11 cellular contexts compared by ENCODE assay signal in genomic region chr12:109981311-109981710, GRCh38. TPM values are rescaled to one million over a fixed set of nuclear protein-coding genes. Genes with fewer than 3 reads are reported as not detected.
A peak's percentile ranks its signal among the peaks of the same experiment; 100 is the strongest.
DNase-seq lines count a peak whose midpoint lies in the region; ATAC-seq and TF ChIP-seq lines count a peak whose summit lies in the region.
"Had no signal": no experiment of that assay in that cellular context is flagged by ENCODE, and none has a peak within 500 bp of the region (broad histone marks: within the 10 kb centered on the region; RNA-seq: fewer than 3 reads in every experiment).

No MANE protein-coding gene starts in this region.

- peaks cover 52% of the 10 kb centered on the region for H3K4me1 Mint-ChIP-seq in T-helper 1 cell treated with Interleukin-12 subunit alpha and Interleukin-12 subunit beta and Interleukin-4 antibody, amounts not matched to agents 30 μg/mL and 1 μg/mL, for 36 hours (ENCODE audit: low read depth)
- peaks cover 60% of the 10 kb centered on the region for H3K4me1 Mint-ChIP-seq in activated CD4-positive, alpha-beta memory T cell treated with anti-CD3 and anti-CD28 coated beads for 36 hours (ENCODE audit: low read depth)
- no peaks in the 10 kb centered on the region for H3K4me1 Mint-ChIP-seq in type B pancreatic cell (ENCODE audit: unreplicated experiment)

- ATAC-seq in activated naive CD4-positive, alpha-beta T cell treated with anti-CD3 and anti-CD28 coated beads, Interleukin-2, amount 50 U/mL, for 72 hours: peak; percentile 93 to 96
- no peak for ATAC-seq in HG03442 (IDR thresholded peaks at IDR 0.05; ENCODE audit: unreplicated experiment)
- ATAC-seq: sciatic nerve had no signal

- H3K36me3 Mint-ChIP-seq in T-helper 1 cell treated with Interleukin-12 subunit alpha and Interleukin-12 subunit beta and Interleukin-4 antibody, amounts not matched to agents 30 μg/mL and 1 μg/mL, for 36 hours (ENCODE audit: low read depth): peaks cover 65% of the 10 kb centered on the region
- H3K36me3 Mint-ChIP-seq in activated CD4-positive, alpha-beta memory T cell treated with anti-CD3 and anti-CD28 coated beads for 36 hours: peaks cover 61% of the 10 kb centered on the region
- H3K36me3 Mint-ChIP-seq in activated naive CD4-positive, alpha-beta T cell treated with anti-CD3 and anti-CD28 coated beads, Interleukin-2, amount 50 U/mL, for 72 hours: peaks cover 39 to 82% of the 10 kb centered on the region in 2 donors
- peaks cover 42% of the 10 kb centered on the region for H3K36me3 Mint-ChIP-seq in type B pancreatic cell

- H3K27me3 Mint-ChIP-seq in T-helper 1 cell treated with Interleukin-12 subunit alpha and Interleukin-12 subunit beta and Interleukin-4 antibody, amounts not matched to agents 30 μg/mL and 1 μg/mL, for 36 hours (ENCODE audit: low read depth): no peaks in the 10 kb centered on the region
- H3K27me3 Mint-ChIP-seq in activated CD4-positive, alpha-beta memory T cell treated with anti-CD3 and anti-CD28 coated beads for 36 hours: no peaks in the 10 kb centered on the region
- no peaks in the 10 kb centered on the region for H3K27me3 Mint-ChIP-seq in type B pancreatic cell

- peak; percentile 85 for DNase-seq in activated CD4-positive, alpha-beta memory T cell treated with anti-CD3 and anti-CD28 coated beads for 36 hours
- DNase-seq in activated naive CD4-positive, alpha-beta T cell treated with anti-CD3 and anti-CD28 coated beads, Interleukin-2, amount 50 U/mL, for 72 hours (ENCODE audit: low spot score in 2 of 2): peak; percentile 58 to 74
- peak; percentile 42 to 57 for DNase-seq in stimulated activated CD4-positive, alpha-beta T cell treated with anti-CD3 and anti-CD28 coated beads, Interleukin-2, amount 100 ng/mL, for 48 hours
- DNase-seq in Kasumi-1 (lab: John Stamatoyannopoulos, UW) (no peak), type B pancreatic cell (ENCODE audit: extremely low spot score, unreplicated experiment) (no peak), 8988T (no peak)
- DNase-seq: DMS153, NCI-H2227 treated with DMSO at 0.1 percent for 48 hours had no signal

- no peak for TF ChIP-seq CTCF in type B pancreatic cell (conservative IDR thresholded peaks at IDR 0.05)

- POLR2A ChIA-PET in activated CD4-positive, alpha-beta memory T cell treated with anti-CD3 and anti-CD28 coated beads for 36 hours (lab: Charles Lee): interaction anchor here (0.7 to 1.6 kb wide), 3 partner anchors 10 to 92 kb away, joined by 3 to 4 read pairs (median 4); no protein-coding TSS in a partner anchor

- peaks cover 6% of the 10 kb centered on the region for H3K9me3 Mint-ChIP-seq in T-helper 1 cell treated with Interleukin-12 subunit alpha and Interleukin-12 subunit beta and Interleukin-4 antibody, amounts not matched to agents 30 μg/mL and 1 μg/mL, for 36 hours
- H3K9me3 Mint-ChIP-seq in activated CD4-positive, alpha-beta memory T cell treated with anti-CD3 and anti-CD28 coated beads for 36 hours: peaks cover 10% of the 10 kb centered on the region
- H3K9me3 Mint-ChIP-seq in activated naive CD4-positive, alpha-beta T cell treated with anti-CD3 and anti-CD28 coated beads, Interleukin-2, amount 50 U/mL, for 72 hours: peaks cover 3 to 7% of the 10 kb centered on the region in 2 donors
- no peaks in the 10 kb centered on the region for H3K9me3 Mint-ChIP-seq in type B pancreatic cell

- H3K4me3 Mint-ChIP-seq in T-helper 1 cell treated with Interleukin-12 subunit alpha and Interleukin-12 subunit beta and Interleukin-4 antibody, amounts not matched to agents 30 μg/mL and 1 μg/mL, for 36 hours: peak overlapping the region; percentile 17
- peak overlapping the region; percentile 2 for H3K4me3 Mint-ChIP-seq in activated CD4-positive, alpha-beta memory T cell treated with anti-CD3 and anti-CD28 coated beads for 36 hours
- no peak overlapping the region for H3K4me3 Mint-ChIP-seq in type B pancreatic cell

- CTCF ChIA-PET in activated CD4-positive, alpha-beta memory T cell treated with anti-CD3 and anti-CD28 coated beads for 36 hours (lab: Charles Lee): interaction anchor here (0.7 kb wide), 1 partner anchor 55 kb away, joined by 3 read pairs; no protein-coding TSS in a partner anchor

- intact Hi-C loops in activated CD4-positive, alpha-beta memory T cell treated with anti-CD3 and anti-CD28 coated beads for 36 hours (cut with micrococcal nuclease): loop anchor here (1.0 to 2.0 kb wide), 3 partner anchors 8 to 27 kb away; partner anchors contain the start of gene GIT2

- H3K27ac Mint-ChIP-seq in T-helper 1 cell treated with Interleukin-12 subunit alpha and Interleukin-12 subunit beta and Interleukin-4 antibody, amounts not matched to agents 30 μg/mL and 1 μg/mL, for 36 hours: peak overlapping the region; percentile 72
- H3K27ac Mint-ChIP-seq in activated CD4-positive, alpha-beta memory T cell treated with anti-CD3 and anti-CD28 coated beads for 36 hours: peak overlapping the region; percentile 78
- peak overlapping the region; percentile 72 to 82 for H3K27ac Mint-ChIP-seq in activated naive CD4-positive, alpha-beta T cell treated with anti-CD3 and anti-CD28 coated beads, Interleukin-2, amount 50 U/mL, for 72 hours
- H3K27ac Mint-ChIP-seq in type B pancreatic cell: no peak overlapping the region

RNA-seq across cellular contexts. Expression of gene GIT2, which starts 14.9 kb away (rescaled TPM):
- total RNA-seq in activated CD4-positive, alpha-beta memory T cell treated with anti-CD3 and anti-CD28 coated beads for 36 hours: 10 to 100 TPM; 52.1 to 56.7 TPM
- 10 to 100 TPM; 64.3 to 70.1 TPM for total RNA-seq in activated naive CD4-positive, alpha-beta T cell treated with anti-CD3 and anti-CD28 coated beads, Interleukin-2, amount 50 U/mL, for 72 hours
- 26.3 and 38.4 TPM in 2 replicates for total RNA-seq in type B pancreatic cell (ENCODE audit: low replicate concordance)

RNA-seq across cellular contexts. Expression of gene ANKRD13A, which starts 17.9 kb away (rescaled TPM):
- 10 to 100 TPM; 45.0 to 46.6 TPM for total RNA-seq in activated CD4-positive, alpha-beta memory T cell treated with anti-CD3 and anti-CD28 coated beads for 36 hours
- total RNA-seq in activated naive CD4-positive, alpha-beta T cell treated with anti-CD3 and anti-CD28 coated beads, Interleukin-2, amount 50 U/mL, for 72 hours: 10 to 100 TPM; 64.7 to 65.2 TPM
- total RNA-seq in type B pancreatic cell (ENCODE audit: low replicate concordance): 34.6 and 43.4 TPM in 2 replicates

Comparison
In these comparisons a context has a peak if more than half of its experiments do, and no peak if none do; other contexts are left out.
1. DNase-seq: peak in activated CD4-positive, alpha-beta memory T cell treated with anti-CD3 and anti-CD28 coated beads for 36 hours (single experiment), activated naive CD4-positive, alpha-beta T cell treated with anti-CD3 and anti-CD28 coated beads, Interleukin-2, amount 50 U/mL, for 72 hours (2 of 2) and stimulated activated CD4-positive, alpha-beta T cell treated with anti-CD3 and anti-CD28 coated beads, Interleukin-2, amount 100 ng/mL, for 48 hours (2 of 2); none in Kasumi-1 (0 of 2), type B pancreatic cell (single experiment) and 8988T (single experiment).